In the genomic region with DNA sequence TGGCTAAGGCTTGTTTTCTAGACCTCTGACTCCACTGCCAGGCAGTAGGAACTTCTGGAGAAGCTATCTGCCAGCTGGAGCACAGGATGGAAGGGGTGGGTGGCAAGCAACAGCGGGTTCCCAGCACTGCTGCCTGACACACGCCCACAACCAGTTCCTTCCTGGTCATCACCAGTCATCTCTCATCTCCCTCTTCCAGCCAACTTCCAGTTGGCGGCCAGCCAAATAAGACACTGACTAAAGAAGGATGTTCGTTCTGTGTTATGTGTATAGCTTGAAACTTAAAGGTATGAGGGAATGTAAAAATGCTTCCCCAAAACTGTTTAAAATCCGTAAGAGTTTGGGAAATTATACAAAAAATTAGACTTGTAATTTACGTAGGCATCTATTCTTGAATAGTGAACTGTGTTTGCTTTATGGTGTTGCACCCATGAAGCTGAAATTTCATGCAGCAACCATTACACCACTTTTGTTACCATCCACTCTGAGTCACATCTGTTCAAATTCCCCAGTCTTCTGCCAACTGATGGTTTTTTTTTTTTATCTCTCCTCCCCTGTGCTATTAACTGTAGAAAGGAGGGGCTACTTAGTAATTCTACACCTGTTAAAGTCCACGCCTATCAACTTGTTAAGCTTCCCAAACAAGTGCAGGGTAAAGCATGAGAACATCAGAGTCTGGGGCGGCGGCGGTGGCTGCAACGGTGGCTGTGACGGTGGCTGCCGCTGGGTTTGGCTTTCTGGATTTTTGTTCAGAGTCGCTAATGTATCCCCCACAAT, we compare ENCODE assay signal across 7 cellular contexts.
DNase-seq lines count a peak whose midpoint lies in the region; ATAC-seq, FAIRE-seq and TF ChIP-seq lines count a peak whose summit lies in the region.

No MANE protein-coding gene starts in this region.

- H3K9ac ChIP-seq in mucosa of stomach (ENCODE audit: low read length) = peak overlapping the region; percentile 45

- peak overlapping the region; percentile 5 for H3K4me3 ChIP-seq in mucosa of stomach (ENCODE audit: low read length)

- no peak for FAIRE-seq in GM12891 (lab: Jason Lieb, UNC)

- peaks cover 21% of the 10 kb centered on the region for H3K4me1 ChIP-seq in mucosa of stomach (ENCODE audit: control insufficient read depth, insufficient read depth, low read length)

- no peaks in the 10 kb centered on the region for H3K27me3 ChIP-seq in mucosa of stomach (ENCODE audit: control insufficient read depth, insufficient read depth, low read length)

- H3K36me3 ChIP-seq in mucosa of stomach (ENCODE audit: control insufficient read depth, insufficient read depth, low read length) = no peaks in the 10 kb centered on the region

- H3K9me3 ChIP-seq in mucosa of stomach (ENCODE audit: control insufficient read depth, low read length) = no peaks in the 10 kb centered on the region

- DNase-seq in HPDE6-E6E7 (ENCODE audit: extremely low spot score) (peak; percentile 23), NCI-H524 (lab: John Stamatoyannopoulos, UW) (peak; percentile 90 to 99), dermis microvascular lymphatic vessel endothelial cell (ENCODE audit: low read depth in 2 of 2) (peak; percentile 44 to 59), HuH-7.5 (ENCODE audit: low spot score) (no peak), GM12891 (ENCODE audit: insufficient read length, low spot score) (no peak)

- no peak for TF ChIP-seq POLR2A in GM12891 (IDR thresholded peaks at IDR 0.05; ENCODE audit: low read depth, low read length)

- ATAC-seq in HG03469 (IDR thresholded peaks at IDR 0.05; ENCODE audit: unreplicated experiment) = no peak

TF ChIP-seq in GM12891, 5 proteins besides CTCF, POLR2A, EP300 and RAD21:
- TF ChIP-seq PAX5 (IDR thresholded peaks at IDR 0.05; ENCODE audit: insufficient read depth, low read length, severe bottlenecking) = no peak
- TF ChIP-seq POLR2AphosphoS5 (IDR thresholded peaks at IDR 0.05; ENCODE audit: low read depth, low read length) = no peak
- TF ChIP-seq SPI1 (IDR thresholded peaks at IDR 0.05; ENCODE audit: low read depth, low read length) = no peak
- TF ChIP-seq POU2F2 (IDR thresholded peaks at IDR 0.05; ENCODE audit: low read depth, low read length) = no peak
- no peak for TF ChIP-seq TAF1 (IDR thresholded peaks at IDR 0.05; ENCODE audit: low read depth, low read length)

Comparison
In these comparisons a context has a peak if more than half of its experiments do, and no peak if none do; other contexts are left out.
1. DNase-seq: peak in HPDE6-E6E7 (single experiment), NCI-H524 (2 of 2) and dermis microvascular lymphatic vessel endothelial cell (2 of 2); none in HuH-7.5 (single experiment) and GM12891 (single experiment).